Comparison of ENCODE assay signal across 35 cellular contexts in the genomic region with DNA sequence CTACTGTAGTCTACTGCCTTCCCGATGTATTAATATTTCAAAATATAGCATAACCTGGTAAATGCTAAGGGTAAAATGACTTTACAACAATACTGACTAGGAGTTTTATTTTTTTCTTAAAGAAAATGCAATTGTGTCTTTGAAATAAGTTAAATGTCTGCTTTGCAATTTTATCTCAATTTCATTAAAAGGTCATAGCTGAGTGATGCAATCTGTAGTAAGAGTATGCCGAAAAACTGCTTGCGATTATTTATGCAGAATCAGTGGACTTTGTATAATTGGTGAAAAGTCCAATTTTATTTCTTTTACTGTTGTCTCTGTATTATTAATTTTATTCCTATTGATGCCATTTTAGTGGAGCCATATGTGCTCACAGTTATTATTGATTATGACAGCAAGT.
"Had no signal": no experiment of that assay in that cellular context is flagged by ENCODE, and none has a peak within 500 bp of the region (broad histone marks: within the 10 kb centered on the region; RNA-seq: fewer than 3 reads in every experiment).

No MANE protein-coding gene starts in this region.

- H3K9me3 ChIP-seq: MG63 had no signal

- H3K9ac ChIP-seq: KMS-11 had no signal

- H3K4me3 ChIP-seq: MG63 had no signal

- H3K27ac ChIP-seq: KMS-11 had no signal

- DNase-seq: Karpas-422, Kasumi-1, MG63, MM.1S, MV-4-11, NCI-H1048, NCI-H1092, NCI-H1092 treated with DMSO at 0.1 percent for 48 hours, NCI-H1105, NCI-H1105 treated with DMSO at 0.1 percent for 48 hours, NCI-H1417, NCI-H1417 treated with DMSO at 0.1 percent for 48 hours, NCI-H1436, NCI-H1436 treated with DMSO at 0.1 percent for 48 hours, NCI-H146, NCI-H1694, NCI-H1694 treated with DMSO at 0.1 percent for 48 hours, NCI-H187, NCI-H187 treated with DMSO at 0.1 percent for 48 hours, NCI-H1930, NCI-H2029, NCI-H2029 treated with DMSO at 0.1 percent for 48 hours, NCI-H2081, NCI-H2081 treated with DMSO at 0.1 percent for 48 hours, NCI-H2107, NCI-H2171, NCI-H2171 treated with DMSO at 0.1 percent for 48 hours, NCI-H2227 treated with DMSO at 0.1 percent for 48 hours, NCI-H226, NCI-H345, NCI-H446, NCI-H446 treated with DMSO at 0.1 percent for 48 hours, NCI-H510A, NCI-H510A treated with DMSO at 0.1 percent for 48 hours had no signal

- H3K27me3 ChIP-seq: MG63 had no signal

- H3K4me2 ChIP-seq: KMS-11 had no signal

- H3K36me3 ChIP-seq: MG63 had no signal
